ENCODE assay signal across 1 cellular context in the genomic region with DNA sequence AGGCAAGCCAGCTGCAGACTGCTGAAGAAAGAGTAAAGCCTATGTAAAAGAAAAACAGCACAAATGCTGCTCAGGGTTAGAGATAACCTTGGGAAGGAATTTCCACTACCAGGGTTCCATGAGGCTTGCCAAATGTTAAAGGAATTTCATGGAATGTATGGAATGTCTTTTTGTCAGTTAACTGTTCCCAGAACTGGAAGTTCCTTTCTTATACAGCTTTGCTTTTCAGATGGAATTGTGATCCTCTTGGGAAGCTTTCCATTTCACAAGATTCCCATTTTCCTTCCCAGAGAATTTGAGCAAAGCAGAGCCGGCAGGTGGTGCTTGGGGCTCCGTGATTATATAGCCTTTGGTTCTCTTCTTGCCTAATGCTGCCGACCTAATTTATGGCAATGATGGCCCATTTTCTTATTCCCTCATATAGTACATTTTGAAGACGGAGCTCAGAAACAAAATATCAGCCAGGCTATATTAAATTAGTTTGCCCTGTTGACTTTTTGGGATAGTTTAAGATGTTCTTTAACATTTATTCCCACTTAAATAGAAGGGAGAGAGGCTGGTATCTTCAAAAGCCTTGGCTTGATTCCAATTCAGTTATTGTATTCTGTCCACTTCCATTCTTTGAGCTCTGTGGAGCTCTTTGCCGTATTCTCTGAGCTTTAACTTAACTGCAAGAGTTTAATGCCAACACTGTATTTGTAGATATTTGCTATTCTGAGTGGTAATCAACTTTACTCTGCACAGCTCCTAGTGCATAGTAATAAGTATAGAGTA.
TF ChIP-seq lines count a peak whose summit lies in the region.

No MANE protein-coding gene starts in this region.

TF ChIP-seq in H1, 55 proteins besides CTCF, POLR2A, EP300 and RAD21 (continued from another document):
- TF ChIP-seq JUN (IDR thresholded peaks at IDR 0.05; ENCODE audit: low read depth, low read length) (no peak; the same call in 1 of the 2 replicates), FOSL1 (IDR thresholded peaks at IDR 0.05; ENCODE audit: insufficient read depth, low read depth, low read length) (no peak), SIX5 (IDR thresholded peaks at IDR 0.05; ENCODE audit: low read depth, low read length) (no peak), RNF2 (IDR thresholded peaks at IDR 0.05; ENCODE audit: borderline replicate concordance, low read depth, low read length, missing control alignments, poor library complexity, severe bottlenecking) (no peak), YY1 (IDR thresholded peaks at IDR 0.05; ENCODE audit: low read depth, low read length) (no peak; the same call in 1 of the 2 replicates), CBX5 (IDR thresholded peaks at IDR 0.05; ENCODE audit: low read depth, low read length) (no peak), TBP (IDR thresholded peaks at IDR 0.05; ENCODE audit: low read depth, low read length) (no peak), BCL11A (IDR thresholded peaks at IDR 0.05; ENCODE audit: low read depth in 2 of 2, low read length in 2 of 2) (peak in 1 of 2 experiments; percentile 18), JUND (IDR thresholded peaks at IDR 0.05; ENCODE audit: low read length) (no peak), TCF12 (IDR thresholded peaks at IDR 0.05; ENCODE audit: low read depth, low read length) (no peak), RXRA (IDR thresholded peaks at IDR 0.05; ENCODE audit: insufficient read depth, low read depth, low read length) (no peak), POLR2AphosphoS5 (IDR thresholded peaks at IDR 0.05; ENCODE audit: low read depth, low read length) (no peak; the same call in 1 of the 2 replicates), SIRT6 (IDR thresholded peaks at IDR 0.05; ENCODE audit: low read length) (no peak), ASH2L (IDR thresholded peaks at IDR 0.05; ENCODE audit: low read length) (no peak), PHF8 (conservative IDR thresholded peaks at IDR 0.05; ENCODE audit: low read depth, low read length) (no peak), KDM5A (IDR thresholded peaks at IDR 0.05; ENCODE audit: low read length) (no peak), CEBPB (IDR thresholded peaks at IDR 0.05; ENCODE audit: low read depth, low read length) (0 out of 2 replicates have a peak, but pooled peaks have one; percentile 36), KDM1A (IDR thresholded peaks at IDR 0.05; ENCODE audit: borderline replicate concordance, low read length) (no peak), BRCA1 (IDR thresholded peaks at IDR 0.05; ENCODE audit: low read depth, low read length) (peak; percentile 71), CHD2 (IDR thresholded peaks at IDR 0.05; ENCODE audit: low read length) (no peak), GABPA (IDR thresholded peaks at IDR 0.05; ENCODE audit: borderline replicate concordance, insufficient read depth, low read length) (no peak), HDAC6 (IDR thresholded peaks at IDR 0.05; ENCODE audit: low read depth, low read length) (no peak), CREB1 (IDR thresholded peaks at IDR 0.05) (peak; percentile 16; the same call in 1 of the 2 replicates), MAFK (IDR thresholded peaks at IDR 0.05; ENCODE audit: low read depth, low read length) (no peak), EGR1 (IDR thresholded peaks at IDR 0.05; ENCODE audit: borderline replicate concordance, low read depth, low read length) (no peak), CTBP2 (IDR thresholded peaks at IDR 0.05; ENCODE audit: borderline replicate concordance, insufficient read depth, insufficient read length, low read length) (no peak), GTF2F1 (IDR thresholded peaks at IDR 0.05; ENCODE audit: borderline replicate concordance, low read depth, low read length) (no peak), CBX8 (IDR thresholded peaks at IDR 0.05; ENCODE audit: borderline replicate concordance, low read depth, low read length) (no peak), SIN3A (conservative IDR thresholded peaks at IDR 0.05 in 1 of 2, IDR thresholded peaks at IDR 0.05 in 1 of 2; ENCODE audit: low read depth in 1 of 2, low read length in 2 of 2) (0 out of 4 replicates have a peak, but pooled peaks of 1 of the 2 experiments have one; percentile 76), SP1 (IDR thresholded peaks at IDR 0.05; ENCODE audit: low read depth, low read length) (peak; percentile 68; the same call in 1 of the 2 replicates), TEAD4 (IDR thresholded peaks at IDR 0.05; ENCODE audit: low read depth, low read length) (peak; percentile 98), TAF1 (IDR thresholded peaks at IDR 0.05; ENCODE audit: low read depth, low read length) (no peak), SP2 (IDR thresholded peaks at IDR 0.05; ENCODE audit: low read length) (no peak), EZH2 (IDR thresholded peaks at IDR 0.05; ENCODE audit: low read depth, low read length, severe bottlenecking) (peak; percentile 43), RBBP5 (IDR thresholded peaks at IDR 0.05; ENCODE audit: borderline replicate concordance, low read depth, low read length) (no peak), RFX5 (IDR thresholded peaks at IDR 0.05; ENCODE audit: borderline replicate concordance, low read depth, low read length) (no peak), SP4 (IDR thresholded peaks at IDR 0.05; ENCODE audit: low read length) (no peak), NANOG (IDR thresholded peaks at IDR 0.05; ENCODE audit: insufficient read depth, low read depth, low read length, poor library complexity, severe bottlenecking) (no peak), NRF1 (IDR thresholded peaks at IDR 0.05; ENCODE audit: low read depth, low read length) (no peak), KDM4A (IDR thresholded peaks at IDR 0.05; ENCODE audit: low read depth, low read length, severe bottlenecking) (no peak)
- TF ChIP-seq, protein P1, sequence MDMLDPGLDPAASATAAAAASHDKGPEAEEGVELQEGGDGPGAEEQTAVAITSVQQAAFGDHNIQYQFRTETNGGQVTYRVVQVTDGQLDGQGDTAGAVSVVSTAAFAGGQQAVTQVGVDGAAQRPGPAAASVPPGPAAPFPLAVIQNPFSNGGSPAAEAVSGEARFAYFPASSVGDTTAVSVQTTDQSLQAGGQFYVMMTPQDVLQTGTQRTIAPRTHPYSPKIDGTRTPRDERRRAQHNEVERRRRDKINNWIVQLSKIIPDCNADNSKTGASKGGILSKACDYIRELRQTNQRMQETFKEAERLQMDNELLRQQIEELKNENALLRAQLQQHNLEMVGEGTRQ (IDR thresholded peaks at IDR 0.05; ENCODE audit: low read length), result no peak
- TF ChIP-seq, protein P2, sequence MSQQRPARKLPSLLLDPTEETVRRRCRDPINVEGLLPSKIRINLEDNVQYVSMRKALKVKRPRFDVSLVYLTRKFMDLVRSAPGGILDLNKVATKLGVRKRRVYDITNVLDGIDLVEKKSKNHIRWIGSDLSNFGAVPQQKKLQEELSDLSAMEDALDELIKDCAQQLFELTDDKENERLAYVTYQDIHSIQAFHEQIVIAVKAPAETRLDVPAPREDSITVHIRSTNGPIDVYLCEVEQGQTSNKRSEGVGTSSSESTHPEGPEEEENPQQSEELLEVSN (IDR thresholded peaks at IDR 0.05), result no peak
- TF ChIP-seq, protein P3, sequence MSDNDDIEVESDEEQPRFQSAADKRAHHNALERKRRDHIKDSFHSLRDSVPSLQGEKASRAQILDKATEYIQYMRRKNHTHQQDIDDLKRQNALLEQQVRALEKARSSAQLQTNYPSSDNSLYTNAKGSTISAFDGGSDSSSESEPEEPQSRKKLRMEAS (IDR thresholded peaks at IDR 0.05), result no peak
- TF ChIP-seq, protein P4, sequence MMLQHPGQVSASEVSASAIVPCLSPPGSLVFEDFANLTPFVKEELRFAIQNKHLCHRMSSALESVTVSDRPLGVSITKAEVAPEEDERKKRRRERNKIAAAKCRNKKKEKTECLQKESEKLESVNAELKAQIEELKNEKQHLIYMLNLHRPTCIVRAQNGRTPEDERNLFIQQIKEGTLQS (IDR thresholded peaks at IDR 0.05; ENCODE audit: insufficient read depth, low read depth, low read length), result no peak
- TF ChIP-seq, protein P5, sequence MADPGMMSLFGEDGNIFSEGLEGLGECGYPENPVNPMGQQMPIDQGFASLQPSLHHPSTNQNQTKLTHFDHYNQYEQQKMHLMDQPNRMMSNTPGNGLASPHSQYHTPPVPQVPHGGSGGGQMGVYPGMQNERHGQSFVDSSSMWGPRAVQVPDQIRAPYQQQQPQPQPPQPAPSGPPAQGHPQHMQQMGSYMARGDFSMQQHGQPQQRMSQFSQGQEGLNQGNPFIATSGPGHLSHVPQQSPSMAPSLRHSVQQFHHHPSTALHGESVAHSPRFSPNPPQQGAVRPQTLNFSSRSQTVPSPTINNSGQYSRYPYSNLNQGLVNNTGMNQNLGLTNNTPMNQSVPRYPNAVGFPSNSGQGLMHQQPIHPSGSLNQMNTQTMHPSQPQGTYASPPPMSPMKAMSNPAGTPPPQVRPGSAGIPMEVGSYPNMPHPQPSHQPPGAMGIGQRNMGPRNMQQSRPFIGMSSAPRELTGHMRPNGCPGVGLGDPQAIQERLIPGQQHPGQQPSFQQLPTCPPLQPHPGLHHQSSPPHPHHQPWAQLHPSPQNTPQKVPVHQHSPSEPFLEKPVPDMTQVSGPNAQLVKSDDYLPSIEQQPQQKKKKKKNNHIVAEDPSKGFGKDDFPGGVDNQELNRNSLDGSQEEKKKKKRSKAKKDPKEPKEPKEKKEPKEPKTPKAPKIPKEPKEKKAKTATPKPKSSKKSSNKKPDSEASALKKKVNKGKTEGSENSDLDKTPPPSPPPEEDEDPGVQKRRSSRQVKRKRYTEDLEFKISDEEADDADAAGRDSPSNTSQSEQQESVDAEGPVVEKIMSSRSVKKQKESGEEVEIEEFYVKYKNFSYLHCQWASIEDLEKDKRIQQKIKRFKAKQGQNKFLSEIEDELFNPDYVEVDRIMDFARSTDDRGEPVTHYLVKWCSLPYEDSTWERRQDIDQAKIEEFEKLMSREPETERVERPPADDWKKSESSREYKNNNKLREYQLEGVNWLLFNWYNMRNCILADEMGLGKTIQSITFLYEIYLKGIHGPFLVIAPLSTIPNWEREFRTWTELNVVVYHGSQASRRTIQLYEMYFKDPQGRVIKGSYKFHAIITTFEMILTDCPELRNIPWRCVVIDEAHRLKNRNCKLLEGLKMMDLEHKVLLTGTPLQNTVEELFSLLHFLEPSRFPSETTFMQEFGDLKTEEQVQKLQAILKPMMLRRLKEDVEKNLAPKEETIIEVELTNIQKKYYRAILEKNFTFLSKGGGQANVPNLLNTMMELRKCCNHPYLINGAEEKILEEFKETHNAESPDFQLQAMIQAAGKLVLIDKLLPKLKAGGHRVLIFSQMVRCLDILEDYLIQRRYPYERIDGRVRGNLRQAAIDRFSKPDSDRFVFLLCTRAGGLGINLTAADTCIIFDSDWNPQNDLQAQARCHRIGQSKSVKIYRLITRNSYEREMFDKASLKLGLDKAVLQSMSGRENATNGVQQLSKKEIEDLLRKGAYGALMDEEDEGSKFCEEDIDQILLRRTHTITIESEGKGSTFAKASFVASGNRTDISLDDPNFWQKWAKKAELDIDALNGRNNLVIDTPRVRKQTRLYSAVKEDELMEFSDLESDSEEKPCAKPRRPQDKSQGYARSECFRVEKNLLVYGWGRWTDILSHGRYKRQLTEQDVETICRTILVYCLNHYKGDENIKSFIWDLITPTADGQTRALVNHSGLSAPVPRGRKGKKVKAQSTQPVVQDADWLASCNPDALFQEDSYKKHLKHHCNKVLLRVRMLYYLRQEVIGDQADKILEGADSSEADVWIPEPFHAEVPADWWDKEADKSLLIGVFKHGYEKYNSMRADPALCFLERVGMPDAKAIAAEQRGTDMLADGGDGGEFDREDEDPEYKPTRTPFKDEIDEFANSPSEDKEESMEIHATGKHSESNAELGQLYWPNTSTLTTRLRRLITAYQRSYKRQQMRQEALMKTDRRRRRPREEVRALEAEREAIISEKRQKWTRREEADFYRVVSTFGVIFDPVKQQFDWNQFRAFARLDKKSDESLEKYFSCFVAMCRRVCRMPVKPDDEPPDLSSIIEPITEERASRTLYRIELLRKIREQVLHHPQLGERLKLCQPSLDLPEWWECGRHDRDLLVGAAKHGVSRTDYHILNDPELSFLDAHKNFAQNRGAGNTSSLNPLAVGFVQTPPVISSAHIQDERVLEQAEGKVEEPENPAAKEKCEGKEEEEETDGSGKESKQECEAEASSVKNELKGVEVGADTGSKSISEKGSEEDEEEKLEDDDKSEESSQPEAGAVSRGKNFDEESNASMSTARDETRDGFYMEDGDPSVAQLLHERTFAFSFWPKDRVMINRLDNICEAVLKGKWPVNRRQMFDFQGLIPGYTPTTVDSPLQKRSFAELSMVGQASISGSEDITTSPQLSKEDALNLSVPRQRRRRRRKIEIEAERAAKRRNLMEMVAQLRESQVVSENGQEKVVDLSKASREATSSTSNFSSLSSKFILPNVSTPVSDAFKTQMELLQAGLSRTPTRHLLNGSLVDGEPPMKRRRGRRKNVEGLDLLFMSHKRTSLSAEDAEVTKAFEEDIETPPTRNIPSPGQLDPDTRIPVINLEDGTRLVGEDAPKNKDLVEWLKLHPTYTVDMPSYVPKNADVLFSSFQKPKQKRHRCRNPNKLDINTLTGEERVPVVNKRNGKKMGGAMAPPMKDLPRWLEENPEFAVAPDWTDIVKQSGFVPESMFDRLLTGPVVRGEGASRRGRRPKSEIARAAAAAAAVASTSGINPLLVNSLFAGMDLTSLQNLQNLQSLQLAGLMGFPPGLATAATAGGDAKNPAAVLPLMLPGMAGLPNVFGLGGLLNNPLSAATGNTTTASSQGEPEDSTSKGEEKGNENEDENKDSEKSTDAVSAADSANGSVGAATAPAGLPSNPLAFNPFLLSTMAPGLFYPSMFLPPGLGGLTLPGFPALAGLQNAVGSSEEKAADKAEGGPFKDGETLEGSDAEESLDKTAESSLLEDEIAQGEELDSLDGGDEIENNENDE (IDR thresholded peaks at IDR 0.05; ENCODE audit: insufficient replicate concordance, low read length), result peak; percentile 81
- TF ChIP-seq, protein P6, sequence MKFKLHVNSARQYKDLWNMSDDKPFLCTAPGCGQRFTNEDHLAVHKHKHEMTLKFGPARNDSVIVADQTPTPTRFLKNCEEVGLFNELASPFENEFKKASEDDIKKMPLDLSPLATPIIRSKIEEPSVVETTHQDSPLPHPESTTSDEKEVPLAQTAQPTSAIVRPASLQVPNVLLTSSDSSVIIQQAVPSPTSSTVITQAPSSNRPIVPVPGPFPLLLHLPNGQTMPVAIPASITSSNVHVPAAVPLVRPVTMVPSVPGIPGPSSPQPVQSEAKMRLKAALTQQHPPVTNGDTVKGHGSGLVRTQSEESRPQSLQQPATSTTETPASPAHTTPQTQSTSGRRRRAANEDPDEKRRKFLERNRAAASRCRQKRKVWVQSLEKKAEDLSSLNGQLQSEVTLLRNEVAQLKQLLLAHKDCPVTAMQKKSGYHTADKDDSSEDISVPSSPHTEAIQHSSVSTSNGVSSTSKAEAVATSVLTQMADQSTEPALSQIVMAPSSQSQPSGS (IDR thresholded peaks at IDR 0.05; ENCODE audit: low read length), result peak; percentile 64
